ENCODE assay signal across 9 cellular contexts in genomic region chr5:66958984-66959641, GRCh38.
DNase-seq lines count a peak whose midpoint lies in the region; ATAC-seq and TF ChIP-seq lines count a peak whose summit lies in the region.
"Had no signal": no experiment of that assay in that cellular context is flagged by ENCODE, and none has a peak within 500 bp of the region (broad histone marks: within the 10 kb centered on the region; RNA-seq: fewer than 3 reads in every experiment).

No MANE protein-coding gene starts in this region.

- no peak for DNase-seq in BJ (ENCODE audit: low read depth)
- peak; percentile 69 to 74 for DNase-seq in SJSA1 (ENCODE audit: low read depth in 1 of 2, low spot score in 2 of 2)
- DNase-seq in Right ventricle myocardium superior, result peak; percentile 62
- DNase-seq in ovary, result peak; percentile 15 to 44 (median 28)
- DNase-seq in D341Med (ENCODE audit: low spot score), result no peak
- DNase-seq in effector CD4-positive, alpha-beta T cell, result no peak
- DNase-seq in stimulated activated CD4-positive, alpha-beta T cell treated with anti-CD3 and anti-CD28 coated beads, Interleukin-15, amount 100 ng/mL, for 24 hours, result no peak
- DNase-seq: NCI-H526 treated with DMSO at 0.1 percent for 48 hours had no signal

- no peaks in the 10 kb centered on the region for H3K9me3 ChIP-seq in SJSA1 (replicated peaks)
- H3K9me3 ChIP-seq in ovary, result no peaks in the 10 kb centered on the region

- peaks cover 32% of the 10 kb centered on the region for H3K4me1 ChIP-seq in SJSA1 (replicated peaks)
- peaks cover 11% of the 10 kb centered on the region for H3K4me1 ChIP-seq in ovary (ENCODE audit: insufficient read depth)

- peak overlapping the region; percentile 50 for H3K4me3 ChIP-seq in BJ (ENCODE audit: low read depth, low read length)
- H3K4me3 ChIP-seq in SJSA1, result peak overlapping the region; percentile 26
- peak overlapping the region; percentile 35 for H3K4me3 ChIP-seq in ovary

- no peaks in the 10 kb centered on the region for H3K36me3 ChIP-seq in BJ (ENCODE audit: control insufficient read depth, insufficient read depth, low read length)
- no peaks in the 10 kb centered on the region for H3K36me3 ChIP-seq in SJSA1
- no peaks in the 10 kb centered on the region for H3K36me3 ChIP-seq in ovary

- H3K27ac ChIP-seq in SJSA1, result peak overlapping the region; percentile 76
- no peak overlapping the region for H3K27ac ChIP-seq in ovary

- POLR2A ChIA-PET in BJ (lab: Charles Lee), result interaction anchor here (0.6 kb wide), 1 partner anchor 135 kb away, joined by 3 read pairs; no protein-coding TSS in a partner anchor

- TF ChIP-seq POLR2A in ovary (IDR thresholded peaks at IDR 0.05), result no peak

- CTCF ChIA-PET in BJ (lab: Yijun Ruan, JAX), result interaction anchor here (0.8 to 3.1 kb wide), 2 partner anchors 28 to 49 kb away, joined by 3 to 12 read pairs; no protein-coding TSS in a partner anchor

- no peak for TF ChIP-seq EP300 in ovary (IDR thresholded peaks at IDR 0.05)

- 0 to 10% (median 6%) methylated on average over 11 of the region's 11 CpGs for WGBS in ovary, 3 donors

- intact Hi-C loops in Right ventricle myocardium superior (cut with DNase I), result no loop called here
- intact Hi-C loops in ovary (cut with DNase I), result no loop called here

- peak; percentile 68 for ATAC-seq in Right ventricle myocardium superior (ENCODE audit: poor library complexity)
- no peak for ATAC-seq in GM21515 (IDR thresholded peaks at IDR 0.05; ENCODE audit: unreplicated experiment)

- H3K27me3 ChIP-seq in BJ (ENCODE audit: control insufficient read depth, insufficient read depth, low read length), result no peaks in the 10 kb centered on the region
- no peaks in the 10 kb centered on the region for H3K27me3 ChIP-seq in SJSA1 (replicated peaks)
- no peaks in the 10 kb centered on the region for H3K27me3 ChIP-seq in ovary

- TF ChIP-seq CTCF in BJ (IDR thresholded peaks at IDR 0.05; ENCODE audit: insufficient read depth, low read depth, low read length), result no peak
- no peak for TF ChIP-seq CTCF in ovary (IDR thresholded peaks at IDR 0.05)

Comparison
In these comparisons a context has a peak if more than half of its experiments do, and no peak if none do; other contexts are left out.
1. DNase-seq: peak in SJSA1 (2 of 2), Right ventricle myocardium superior (single experiment) and ovary (5 of 5); none in BJ (single experiment), D341Med (single experiment), effector CD4-positive, alpha-beta T cell (single experiment) and stimulated activated CD4-positive, alpha-beta T cell treated with anti-CD3 and anti-CD28 coated beads, Interleukin-15, amount 100 ng/mL, for 24 hours (single experiment).
2. Peak in every context shown above with its lines, with median percentiles within 50 percentile points of each other: H3K4me3 ChIP-seq.